Comparison of ENCODE assay signal across 8 cellular contexts in genomic region chr3:87792532-87793321, GRCh38. TPM values are rescaled to one million over a fixed set of nuclear protein-coding genes. Genes with fewer than 3 reads are reported as not detected.
A peak's percentile ranks its signal among the peaks of the same experiment; 100 is the strongest.
DNase-seq lines count a peak whose midpoint lies in the region; ATAC-seq and TF ChIP-seq lines count a peak whose summit lies in the region.
"Had no signal": no experiment of that assay in that cellular context is flagged by ENCODE, and none has a peak within 500 bp of the region (broad histone marks: within the 10 kb centered on the region; RNA-seq: fewer than 3 reads in every experiment).

TSS of gene HTR1F (plus strand) at chr3:87792706.

- H3K4me3 Mint-ChIP-seq in GM23338 (peak within 1 kb of the TSS; percentile 82), glutamatergic neuron (ENCODE audit: unreplicated experiment) (peak within 1 kb of the TSS; percentile 98)

- intact Hi-C loops in posterior vena cava (cut with DNase I), result no loop called here

- no peaks in the 10 kb centered on the region for H4K20me1 ChIP-seq in GM23338 (replicated peaks; ENCODE audit: insufficient read depth)

- H3K36me3 ChIP-seq in GM23338 (ENCODE audit: insufficient read depth), result no peaks in the 10 kb centered on the region

- H3K9me3 Mint-ChIP-seq in GM23338 (no peaks in the 10 kb centered on the region), glutamatergic neuron (ENCODE audit: unreplicated experiment) (no peaks in the 10 kb centered on the region)

- peaks cover 15% of the 10 kb centered on the region; the same call in 2 of the 3 replicates for H3K4me1 Mint-ChIP-seq in GM23338
- peaks cover 3% of the 10 kb centered on the region for H3K4me1 Mint-ChIP-seq in glutamatergic neuron (ENCODE audit: low read depth, unreplicated experiment)

- DNase-seq in GM23338 (ENCODE audit: low spot score), result peak; percentile 65
- DNase-seq in UCSD-AML1 (lab: John Stamatoyannopoulos, UW; ENCODE audit: unreplicated experiment), result peak; percentile 66
- DNase-seq in glutamatergic neuron, result peak; percentile 57
- peak; percentile 71 for DNase-seq in posterior vena cava (ENCODE audit: low spot score)

- peak; percentile 16 to 42; a peak in 2 of 4 replicates for TF ChIP-seq CTCF in GM23338 (conservative IDR thresholded peaks at IDR 0.05; ENCODE audit: low read depth in 2 of 2)
- no peak for TF ChIP-seq CTCF in glutamatergic neuron (IDR thresholded peaks at IDR 0.05; ENCODE audit: partially characterized antibody, unreplicated experiment)

- no peak within 1 kb of the TSS for H3K27ac ChIP-seq in GM23338 (ENCODE audit: low read depth)

- H3K36me3 Mint-ChIP-seq in GM23338 (ENCODE audit: low read depth), result no peaks in the 10 kb centered on the region
- H3K36me3 Mint-ChIP-seq in glutamatergic neuron (ENCODE audit: unreplicated experiment), result no peaks in the 10 kb centered on the region

- peak within 1 kb of the TSS; percentile 99 for H2AFZ ChIP-seq in GM23338

- peaks cover 35% of the 10 kb centered on the region for H3K27me3 ChIP-seq in GM23338 (ENCODE audit: insufficient read depth)

- H3K4me1 ChIP-seq in GM23338 (ENCODE audit: insufficient read depth), result peaks cover 10% of the 10 kb centered on the region

- no peaks in the 10 kb centered on the region for H3K9me2 ChIP-seq in GM23338 (ENCODE audit: insufficient read depth)

- H3K27ac Mint-ChIP-seq in GM23338 (no peak within 1 kb of the TSS), glutamatergic neuron (ENCODE audit: unreplicated experiment) (no peak within 1 kb of the TSS)

- peak within 1 kb of the TSS; percentile 77 for H3K4me2 ChIP-seq in GM23338

- no peaks in the 10 kb centered on the region for H3K79me2 ChIP-seq in GM23338 (replicated peaks; ENCODE audit: insufficient read depth)

- peak; percentile 87 for ATAC-seq in GM23338
- ATAC-seq in HG02970 (IDR thresholded peaks at IDR 0.05; ENCODE audit: low FRiP score, unreplicated experiment), result no peak
- no peak for ATAC-seq in HG02870 (IDR thresholded peaks at IDR 0.05; ENCODE audit: unreplicated experiment)
- no peak for ATAC-seq in GM19035 (IDR thresholded peaks at IDR 0.05; ENCODE audit: unreplicated experiment)

- H3K27me3 Mint-ChIP-seq in GM23338 (ENCODE audit: insufficient read depth, low read depth, poor library complexity) (peaks cover 26% of the 10 kb centered on the region), glutamatergic neuron (ENCODE audit: unreplicated experiment) (peaks cover 14% of the 10 kb centered on the region)

- H3F3A ChIP-seq in GM23338 (replicated peaks; ENCODE audit: low read depth), result no peaks in the 10 kb centered on the region

- H3K4me3 ChIP-seq in GM23338, result peak within 1 kb of the TSS; percentile 85

TF ChIP-seq in GM23338, 12 proteins besides CTCF, POLR2A, EP300 and RAD21:
- peak; percentile 35 for TF ChIP-seq REST (IDR thresholded peaks at IDR 0.05; ENCODE audit: unreplicated experiment)
- no peak for TF ChIP-seq JUNB (IDR thresholded peaks at IDR 0.05; ENCODE audit: unreplicated experiment)

RNA-seq across cellular contexts. Expression of gene HTR1F, which starts in this region (rescaled TPM):
- total RNA-seq in GM23338 (2014; rRNA removed; shearing (Covaris generic)), result 0.12 and 0.49 TPM in 2 replicates
- polyA plus RNA-seq in GM23338 (2016; fragmentation: Nextera tagmentation; extraction: Ambion mirVana), result 0.26 and 0.32 TPM in 2 replicates
- not detected for total RNA-seq in glutamatergic neuron (ENCODE audit: unreplicated experiment)
- total RNA-seq in posterior vena cava, result under 1 TPM; 0.56 to 0.57 TPM
- total RNA-seq: pulmonary artery endothelial cell had no signal

Comparison
In these comparisons a context has a peak if more than half of its experiments do, and no peak if none do; other contexts are left out.
1. Peak in DNase-seq, ATAC-seq, H3K4me3 ChIP-seq and H3K4me2 ChIP-seq in GM23338; RNA of the gene not detected or under 1 TPM.
2. Peak in DNase-seq in glutamatergic neuron; RNA of the gene not detected or under 1 TPM.
3. Peak in DNase-seq in posterior vena cava; RNA of the gene not detected or under 1 TPM.